ENCODE assay signal across 1 cellular context in genomic region chr2:48343154-48343553, GRCh38.
TF ChIP-seq lines count a peak whose summit lies in the region.

No MANE protein-coding gene starts in this region.

TF ChIP-seq in IMR-90, 13 proteins besides CTCF, POLR2A, EP300 and RAD21 (continued from another document):
- TF ChIP-seq, protein P1, sequence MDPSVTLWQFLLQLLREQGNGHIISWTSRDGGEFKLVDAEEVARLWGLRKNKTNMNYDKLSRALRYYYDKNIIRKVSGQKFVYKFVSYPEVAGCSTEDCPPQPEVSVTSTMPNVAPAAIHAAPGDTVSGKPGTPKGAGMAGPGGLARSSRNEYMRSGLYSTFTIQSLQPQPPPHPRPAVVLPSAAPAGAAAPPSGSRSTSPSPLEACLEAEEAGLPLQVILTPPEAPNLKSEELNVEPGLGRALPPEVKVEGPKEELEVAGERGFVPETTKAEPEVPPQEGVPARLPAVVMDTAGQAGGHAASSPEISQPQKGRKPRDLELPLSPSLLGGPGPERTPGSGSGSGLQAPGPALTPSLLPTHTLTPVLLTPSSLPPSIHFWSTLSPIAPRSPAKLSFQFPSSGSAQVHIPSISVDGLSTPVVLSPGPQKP (IDR thresholded peaks at IDR 0.05; ENCODE audit: borderline replicate concordance, low read depth, low read length): no peak
- TF ChIP-seq RCOR1 (IDR thresholded peaks at IDR 0.05; ENCODE audit: insufficient replicate concordance, low read length): no peak
- TF ChIP-seq CHD1 (IDR thresholded peaks at IDR 0.05; ENCODE audit: low read depth, low read length): no peak
- no peak for TF ChIP-seq RFX5 (IDR thresholded peaks at IDR 0.05; ENCODE audit: low read depth, low read length)
- no peak for TF ChIP-seq MAZ (IDR thresholded peaks at IDR 0.05; ENCODE audit: borderline replicate concordance, low read depth, low read length)
- no peak for TF ChIP-seq MAFK (IDR thresholded peaks at IDR 0.05; ENCODE audit: low read depth, low read length)
- no peak for TF ChIP-seq SMC3 (IDR thresholded peaks at IDR 0.05; ENCODE audit: low read depth, low read length)
